Comparison of ENCODE assay signal across 8 cellular contexts in genomic region chr16:3158014-3158497, GRCh38. TPM values are rescaled to one million over a fixed set of nuclear protein-coding genes. Genes with fewer than 3 reads are reported as not detected.
DNase-seq lines count a peak whose midpoint lies in the region; ATAC-seq and TF ChIP-seq lines count a peak whose summit lies in the region.

No MANE protein-coding gene starts in this region.

- peaks cover 3% of the 10 kb centered on the region for H3K36me3 Mint-ChIP-seq in memory B cell

- H3K27ac Mint-ChIP-seq in memory B cell: peak overlapping the region; percentile 95

- ATAC-seq in GM18505 (IDR thresholded peaks at IDR 0.05; ENCODE audit: unreplicated experiment) (peak; percentile 5), memory B cell (ENCODE audit: low read depth) (no peak), GM18858 (IDR thresholded peaks at IDR 0.05; ENCODE audit: unreplicated experiment) (no peak)

- peaks cover 17% of the 10 kb centered on the region for H3K4me1 ChIP-seq in vagina

- peak; percentile 44 for DNase-seq in MG63
- peak in 1 of 2 donors; percentile 34 for DNase-seq in cardiac fibroblast (ENCODE audit: low read depth in 2 of 2)
- DNase-seq in memory B cell (ENCODE audit: low spot score in 2 of 2): no peak
- DNase-seq in vagina (ENCODE audit: extremely low spot score in 2 of 2): no peak
- no peak for DNase-seq in DMS153 (lab: John Stamatoyannopoulos, UW)
- no peak for DNase-seq in NCI-H1105 treated with DMSO at 0.1 percent for 48 hours (lab: John Stamatoyannopoulos, UW)

- H3K4me3 ChIP-seq in MG63 (peak overlapping the region; percentile 65), cardiac fibroblast (replicated peaks in 1 of 2; ENCODE audit: low read depth in 2 of 2, low read length in 2 of 2) (peak overlapping the region; percentile 60 to 70), vagina (peak overlapping the region; percentile 60 to 77)

- TF ChIP-seq CTCF in cardiac fibroblast (IDR thresholded peaks at IDR 0.05; ENCODE audit: low read depth, low read length) (no peak), vagina (IDR thresholded peaks at IDR 0.05) (no peak)

- intact Hi-C loops in vagina (cut with DNase I): no loop called here

- peak overlapping the region; percentile 91 for H3K4me3 Mint-ChIP-seq in memory B cell

- H3K27ac ChIP-seq in vagina: peak overlapping the region; percentile 87

- H3K4me1 Mint-ChIP-seq in memory B cell: peaks cover 11% of the 10 kb centered on the region

- H3K27me3 Mint-ChIP-seq in memory B cell: peaks cover 1% of the 10 kb centered on the region

- TF ChIP-seq POLR2A in GM18505 (IDR thresholded peaks at IDR 0.05; ENCODE audit: borderline replicate concordance, extremely low read depth, insufficient read depth, insufficient read length) (no peak), vagina (IDR thresholded peaks at IDR 0.05) (no peak)

- H3K27me3 ChIP-seq in MG63 (no peaks in the 10 kb centered on the region), vagina (no peaks in the 10 kb centered on the region)

- H3K9me3 Mint-ChIP-seq in memory B cell: peaks cover 2% of the 10 kb centered on the region

- H3K9me3 ChIP-seq in MG63: no peaks in the 10 kb centered on the region
- H3K9me3 ChIP-seq in vagina: no peaks in the 10 kb centered on the region

- H3K36me3 ChIP-seq in MG63: no peaks in the 10 kb centered on the region
- H3K36me3 ChIP-seq in vagina: no peaks in the 10 kb centered on the region

RNA-seq across cellular contexts. Expression of gene ZNF213, which starts 23.2 kb away (rescaled TPM):
- 2.8 and 11.9 TPM in 2 replicates for total RNA-seq in MG63 (2014; rRNA removed; shearing (Covaris generic); ENCODE audit: low replicate concordance)
- 7.6 TPM for total RNA-seq in vagina

RNA-seq across cellular contexts. Expression of gene OR1F1, which starts 29.9 kb away (rescaled TPM):
- total RNA-seq in MG63 (2014; rRNA removed; shearing (Covaris generic); ENCODE audit: low replicate concordance): not detected in 2 replicates
- not detected for total RNA-seq in vagina

RNA-seq across cellular contexts. Expression of gene ZNF205, which starts 45.7 kb away (rescaled TPM):
- 15.5 and 22.6 TPM in 2 replicates for total RNA-seq in MG63 (2014; rRNA removed; shearing (Covaris generic); ENCODE audit: low replicate concordance)
- 14.2 TPM for total RNA-seq in vagina

RNA-seq across cellular contexts. Expression of gene ZSCAN10, which starts 59.0 kb away (rescaled TPM):
- not detected in 2 replicates for total RNA-seq in MG63 (2014; rRNA removed; shearing (Covaris generic); ENCODE audit: low replicate concordance)
- not detected for total RNA-seq in vagina
